In genomic region chr20:52087471-52087870, GRCh38 we compare ENCODE assay signal across 22 cellular contexts.
DNase-seq lines count a peak whose midpoint lies in the region; TF ChIP-seq lines count a peak whose summit lies in the region.
"Had no signal": no experiment of that assay in that cellular context is flagged by ENCODE, and none has a peak within 500 bp of the region (broad histone marks: within the 10 kb centered on the region; RNA-seq: fewer than 3 reads in every experiment).

No MANE protein-coding gene starts in this region.

- no peak overlapping the region for H2BK15ac ChIP-seq in mesenchymal stem cell (ENCODE audit: low read depth, poor library complexity, severe bottlenecking)

- H3K9ac ChIP-seq in mesenchymal stem cell (ENCODE audit: low read length) (no peak overlapping the region), MM.1S (ENCODE audit: low read length) (no peak overlapping the region)
- H3K9ac ChIP-seq: BLaER1 had no signal

- no peaks in the 10 kb centered on the region for H3K9me2 ChIP-seq in MM.1S (replicated peaks; ENCODE audit: insufficient read depth, low read length)

- H4K8ac ChIP-seq in mesenchymal stem cell (ENCODE audit: low read length) = no peak overlapping the region

- no peak overlapping the region for H3K4ac ChIP-seq in mesenchymal stem cell (ENCODE audit: low read depth in 1 of 2, low read length in 2 of 2)

- H2BK5ac ChIP-seq in mesenchymal stem cell (ENCODE audit: low read depth, low read length, poor library complexity, severe bottlenecking) = no peak overlapping the region

- no peaks in the 10 kb centered on the region for H4K20me1 ChIP-seq in MM.1S (ENCODE audit: insufficient read depth, low read length)
- H4K20me1 ChIP-seq: BLaER1 had no signal

- H3K27ac ChIP-seq in mesenchymal stem cell (ENCODE audit: low read length, poor library complexity, severe bottlenecking) (peak overlapping the region; percentile 23), substantia nigra (ENCODE audit: low read depth, low read length, poor library complexity, severe bottlenecking) (no peak overlapping the region), sigmoid colon (no peak overlapping the region), MM.1S (ENCODE audit: low read length) (no peak overlapping the region)
- H3K27ac ChIP-seq: BLaER1, PC-9 had no signal

- TF ChIP-seq CTCF in AG10803 (conservative IDR thresholded peaks at IDR 0.05; ENCODE audit: low read length) = no peak
- no peak for TF ChIP-seq CTCF in epithelial cell of proximal tubule (conservative IDR thresholded peaks at IDR 0.05; ENCODE audit: low read depth, low read length)
- TF ChIP-seq CTCF in sigmoid colon (IDR thresholded peaks at IDR 0.05) = no peak
- no peak for TF ChIP-seq CTCF in MM.1S (IDR thresholded peaks at IDR 0.05; ENCODE audit: low read length)

- H3K4me3 ChIP-seq in AG10803 (ENCODE audit: low read length) (no peak overlapping the region), epithelial cell of proximal tubule (ENCODE audit: low read depth, low read length) (no peak overlapping the region), mesenchymal stem cell (ENCODE audit: insufficient read depth in 1 of 2, low read depth in 1 of 2, low read length in 2 of 2) (no peak overlapping the region), sigmoid colon (no peak overlapping the region), MM.1S (ENCODE audit: low read length) (no peak overlapping the region)
- H3K4me3 ChIP-seq: BLaER1, K562, PC-9 had no signal

- no peak overlapping the region for H4K91ac ChIP-seq in mesenchymal stem cell (ENCODE audit: low read length)

- no peak overlapping the region for H3K14ac ChIP-seq in mesenchymal stem cell (ENCODE audit: low read length in 2 of 2)

- H3K79me1 ChIP-seq in mesenchymal stem cell (replicated peaks; ENCODE audit: low read length, poor library complexity, severe bottlenecking) = peaks cover 16% of the 10 kb centered on the region

- no peaks in the 10 kb centered on the region for H3F3A ChIP-seq in MM.1S (ENCODE audit: insufficient read depth, low read length)

- H2BK12ac ChIP-seq in mesenchymal stem cell (ENCODE audit: low read length in 2 of 2) = no peak overlapping the region

- no peaks in the 10 kb centered on the region for H3K4me1 ChIP-seq in mesenchymal stem cell (ENCODE audit: control insufficient read depth, insufficient read depth, low read depth, low read length)
- H3K4me1 ChIP-seq in sigmoid colon = no peaks in the 10 kb centered on the region
- no peaks in the 10 kb centered on the region for H3K4me1 ChIP-seq in MM.1S (ENCODE audit: low read length)

- no peak for TF ChIP-seq POLR2A in sigmoid colon (IDR thresholded peaks at IDR 0.05)

- peaks cover 26% of the 10 kb centered on the region for H3K9me3 ChIP-seq in mesenchymal stem cell (ENCODE audit: control insufficient read depth, low read length)
- peaks cover 0 to 10% (median 4%) of the 10 kb centered on the region in 4 donors for H3K9me3 ChIP-seq in sigmoid colon
- no peaks in the 10 kb centered on the region for H3K9me3 ChIP-seq in MM.1S (replicated peaks; ENCODE audit: insufficient read depth, low read length)

- H3K36me3 ChIP-seq in mesenchymal stem cell (ENCODE audit: control insufficient read depth in 1 of 2, insufficient read depth in 2 of 2, low read depth in 1 of 2, low read length in 2 of 2) = peaks cover 26 to 32% of the 10 kb centered on the region in 2 experiments
- peaks cover 0 to 24% (median 2%) of the 10 kb centered on the region in 4 donors for H3K36me3 ChIP-seq in sigmoid colon
- no peaks in the 10 kb centered on the region for H3K36me3 ChIP-seq in MM.1S (replicated peaks; ENCODE audit: insufficient read depth, low read length)

- TF ChIP-seq EP300 in sigmoid colon (IDR thresholded peaks at IDR 0.05) = no peak

- no peak overlapping the region for H2BK120ac ChIP-seq in mesenchymal stem cell (ENCODE audit: low read depth, low read length)

- no peak overlapping the region for H3K4me2 ChIP-seq in mesenchymal stem cell (ENCODE audit: low read length, poor library complexity, severe bottlenecking)
- H3K4me2 ChIP-seq in MM.1S (ENCODE audit: low read depth, low read length) = no peak overlapping the region
- H3K4me2 ChIP-seq: BLaER1, PC-9 had no signal

- H3K27me3 ChIP-seq in mesenchymal stem cell (ENCODE audit: control insufficient read depth in 1 of 2, insufficient read depth in 1 of 2, low read length in 2 of 2) = no peaks in the 10 kb centered on the region
- H3K27me3 ChIP-seq in sigmoid colon = no peaks in the 10 kb centered on the region
- H3K27me3 ChIP-seq in MM.1S (replicated peaks; ENCODE audit: insufficient read depth, low read length) = no peaks in the 10 kb centered on the region
- H3K27me3 ChIP-seq: BLaER1 had no signal

- DNase-seq in AG10803 (ENCODE audit: low read depth) (peak; percentile 8), M059J (ENCODE audit: low read depth) (peak; percentile 26), epithelial cell of proximal tubule (ENCODE audit: low read depth) (peak; percentile 79), mesenchymal stem cell (no peak), NCI-H345 (lab: John Stamatoyannopoulos, UW) (no peak), substantia nigra (lab: John Stamatoyannopoulos, UW) (no peak), sigmoid colon (no peak), MM.1S (no peak)
- DNase-seq: 8988T; CD4-positive, CD25-positive, alpha-beta regulatory T cell; DMS79; GF-D8; Kasumi-1; NCI-H1105 treated with DMSO at 0.1 percent for 48 hours; NCI-H146; NCI-H1930; NCI-H526 treated with DMSO at 0.1 percent for 48 hours; PC-9; RPMI8226; SHP77 had no signal

- no peak overlapping the region for H3K18ac ChIP-seq in mesenchymal stem cell (ENCODE audit: low read depth in 1 of 2, low read length in 2 of 2)

- no peak overlapping the region for H2AK5ac ChIP-seq in mesenchymal stem cell (ENCODE audit: low read length, severe bottlenecking)

- intact Hi-C loops in sigmoid colon (cut with DNase I) = loop anchor here (10.0 kb wide), 1 partner anchor 383 kb away; no protein-coding TSS in a partner anchor

- no peak overlapping the region for H2AFZ ChIP-seq in mesenchymal stem cell (ENCODE audit: low read depth, low read length)
- no peak overlapping the region for H2AFZ ChIP-seq in MM.1S (ENCODE audit: low read length)
- H2AFZ ChIP-seq: PC-9 had no signal

- H3K79me2 ChIP-seq in MM.1S (ENCODE audit: low read length) = no peaks in the 10 kb centered on the region

- no peak overlapping the region for H3K23ac ChIP-seq in mesenchymal stem cell (ENCODE audit: low read length in 2 of 2)

Comparison
In these comparisons a context has a peak if more than half of its experiments do, and no peak if none do; other contexts are left out.
1. DNase-seq: peak in AG10803 (single experiment), M059J (single experiment) and epithelial cell of proximal tubule (single experiment); none in mesenchymal stem cell (single experiment), NCI-H345 (single experiment), substantia nigra (0 of 49), sigmoid colon (single experiment) and MM.1S (single experiment).